Comparison of ENCODE assay signal across 24 cellular contexts in the genomic region with DNA sequence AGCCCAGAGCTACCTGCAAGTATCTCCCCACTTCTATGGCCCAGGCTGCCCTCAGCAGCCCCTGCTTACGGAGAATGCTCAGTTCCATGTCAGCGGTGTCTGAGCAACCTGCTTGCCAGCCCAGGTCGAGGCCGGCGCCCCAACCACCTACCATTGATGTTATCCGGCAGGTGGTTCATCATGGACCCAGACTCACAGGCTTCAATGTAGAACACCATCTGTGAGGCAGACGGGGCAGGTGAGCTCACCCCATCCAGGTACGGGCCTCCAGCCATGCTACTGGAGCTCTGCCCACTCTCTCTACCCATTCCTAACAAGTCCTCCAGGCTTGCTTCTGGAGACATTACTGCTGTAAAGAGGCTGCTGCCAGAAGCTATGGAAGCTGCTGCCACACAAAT.
"Had no signal": no experiment of that assay in that cellular context is flagged by ENCODE, and none has a peak within 500 bp of the region (broad histone marks: within the 10 kb centered on the region; RNA-seq: fewer than 3 reads in every experiment).

No MANE protein-coding gene starts in this region.

- H3K27ac ChIP-seq: brain microvascular endothelial cell, epithelial cell of prostate, esophagus squamous epithelium, gastroesophageal sphincter, heart right ventricle, hepatocyte had no signal

- H3K4me1 ChIP-seq: esophagus squamous epithelium, gastroesophageal sphincter had no signal

- H3K4me1 Mint-ChIP-seq: activated naive CD8-positive, alpha-beta T cell treated with anti-CD3 and anti-CD28 coated beads, Interleukin-2, amount 10 ng/mL, durations not matched to agents 7 days and 5 days; activated T-helper 17 cell treated with anti-CD3 and anti-CD28 coated beads, Interleukin-2, amount 50 U/mL, for 72 hours had no signal

- H3K4me3 ChIP-seq: esophagus squamous epithelium, gastroesophageal sphincter, heart right ventricle, hepatocyte had no signal

- H3K9me3 ChIP-seq: esophagus squamous epithelium, gastroesophageal sphincter, heart right ventricle had no signal

- H3K27ac Mint-ChIP-seq: activated CD4-positive, alpha-beta memory T cell treated with anti-CD3 and anti-CD28 coated beads, Interleukin-2, amount 10 ng/mL, durations not matched to agents 7 days and 5 days; activated CD4-positive, alpha-beta T cell treated with anti-CD3 and anti-CD28 coated beads for 36 hours; activated CD4-positive, alpha-beta T cell treated with anti-CD3 and anti-CD28 coated beads, Interleukin-2, amount 10 ng/mL, durations not matched to agents 24 days and 14 days; activated naive CD4-positive, alpha-beta T cell treated with anti-CD3 and anti-CD28 coated beads, Interleukin-2, amount 10 ng/mL, durations not matched to agents 7 days and 5 days; activated naive CD4-positive, alpha-beta T cell treated with anti-CD3 and anti-CD28 coated beads, Interleukin-2, amount 50 U/mL, for 72 hours; activated naive CD8-positive, alpha-beta T cell treated with anti-CD3 and anti-CD28 coated beads, Interleukin-2, amount 10 ng/mL, durations not matched to agents 7 days and 5 days; activated T-helper 17 cell treated with anti-CD3 and anti-CD28 coated beads, Interleukin-2, amount 50 U/mL, for 72 hours had no signal

- ATAC-seq: activated CD4-positive, alpha-beta T cell treated with anti-CD3 and anti-CD28 coated beads for 36 hours; activated naive CD4-positive, alpha-beta T cell treated with anti-CD3 and anti-CD28 coated beads, Interleukin-2, amount 50 U/mL, for 72 hours; activated T-cell treated with anti-CD3 and anti-CD28 coated beads, Interleukin-2, amount 50 U/mL, for 4 hours; activated T-helper 17 cell treated with anti-CD3 and anti-CD28 coated beads, Interleukin-2, amount 50 U/mL, for 72 hours; gastroesophageal sphincter had no signal

- H3K9me3 Mint-ChIP-seq: activated CD4-positive, alpha-beta memory T cell treated with anti-CD3 and anti-CD28 coated beads, Interleukin-2, amount 10 ng/mL, durations not matched to agents 7 days and 5 days; activated CD4-positive, alpha-beta T cell treated with anti-CD3 and anti-CD28 coated beads, Interleukin-2, amount 10 ng/mL, durations not matched to agents 24 days and 14 days; activated naive CD4-positive, alpha-beta T cell treated with anti-CD3 and anti-CD28 coated beads, Interleukin-2, amount 10 ng/mL, durations not matched to agents 7 days and 5 days; activated naive CD4-positive, alpha-beta T cell treated with anti-CD3 and anti-CD28 coated beads, Interleukin-2, amount 50 U/mL, for 72 hours; activated naive CD8-positive, alpha-beta T cell treated with anti-CD3 and anti-CD28 coated beads, Interleukin-2, amount 10 ng/mL, durations not matched to agents 7 days and 5 days; activated T-cell treated with anti-CD3 and anti-CD28 coated beads, Interleukin-2, amount 50 U/mL, for 4 hours; activated T-helper 17 cell treated with anti-CD3 and anti-CD28 coated beads, Interleukin-2, amount 50 U/mL, for 72 hours; central memory CD8-positive, alpha-beta T cell had no signal

- H3K36me3 Mint-ChIP-seq: activated naive CD4-positive, alpha-beta T cell treated with anti-CD3 and anti-CD28 coated beads, Interleukin-2, amount 10 ng/mL, durations not matched to agents 7 days and 5 days; activated naive CD4-positive, alpha-beta T cell treated with anti-CD3 and anti-CD28 coated beads, Interleukin-2, amount 50 U/mL, for 72 hours; activated naive CD8-positive, alpha-beta T cell treated with anti-CD3 and anti-CD28 coated beads, Interleukin-2, amount 10 ng/mL, durations not matched to agents 7 days and 5 days had no signal

- H3K27me3 Mint-ChIP-seq: activated CD4-positive, alpha-beta T cell treated with anti-CD3 and anti-CD28 coated beads for 36 hours; activated T-helper 17 cell treated with anti-CD3 and anti-CD28 coated beads, Interleukin-2, amount 50 U/mL, for 72 hours; central memory CD8-positive, alpha-beta T cell had no signal

- H3K27me3 ChIP-seq: brain microvascular endothelial cell, esophagus squamous epithelium, gastroesophageal sphincter, heart right ventricle, hepatocyte had no signal

- DNase-seq: activated CD4-positive, alpha-beta memory T cell treated with anti-CD3 and anti-CD28 coated beads, Interleukin-2, amount 10 ng/mL, durations not matched to agents 7 days and 5 days; activated CD4-positive, alpha-beta T cell treated with anti-CD3 and anti-CD28 coated beads for 36 hours; activated CD4-positive, alpha-beta T cell treated with anti-CD3 and anti-CD28 coated beads, Interleukin-2, amount 10 ng/mL, durations not matched to agents 24 days and 14 days; activated CD4-positive, CD25-positive, alpha-beta regulatory T cell; activated CD4-positive, CD25-positive, alpha-beta regulatory T cell treated with anti-CD3 and anti-CD28 coated beads, Interleukin-2, amount 50 U/mL, for 72 hours; activated CD8-positive, alpha-beta memory T cell treated with anti-CD3 and anti-CD28 coated beads, Interleukin-2, amount 50 U/mL, for 48 hours; activated effector memory CD4-positive, alpha-beta T cell treated with anti-CD3 and anti-CD28 coated beads, Interleukin-2, amount 50 U/mL, for 16 hours; activated naive CD4-positive, alpha-beta T cell treated with anti-CD3 and anti-CD28 coated beads, Interleukin-2, amount 10 ng/mL, durations not matched to agents 7 days and 5 days; activated naive CD8-positive, alpha-beta T cell treated with anti-CD3 and anti-CD28 coated beads, Interleukin-2, amount 10 ng/mL, durations not matched to agents 7 days and 5 days; activated T-cell treated with anti-CD3 and anti-CD28 coated beads, Interleukin-2, amount 50 U/mL, for 4 hours; brain microvascular endothelial cell; cortex of kidney; dermis blood vessel endothelial cell; effector CD8-positive, alpha-beta T cell; esophagus squamous epithelium; foreskin melanocyte; heart right ventricle; T-helper 2 cell had no signal

- H3K4me3 Mint-ChIP-seq: activated CD4-positive, alpha-beta memory T cell treated with anti-CD3 and anti-CD28 coated beads, Interleukin-2, amount 10 ng/mL, durations not matched to agents 7 days and 5 days; activated CD4-positive, alpha-beta T cell treated with anti-CD3 and anti-CD28 coated beads for 36 hours; activated CD4-positive, alpha-beta T cell treated with anti-CD3 and anti-CD28 coated beads, Interleukin-2, amount 10 ng/mL, durations not matched to agents 24 days and 14 days; activated naive CD4-positive, alpha-beta T cell treated with anti-CD3 and anti-CD28 coated beads, Interleukin-2, amount 10 ng/mL, durations not matched to agents 7 days and 5 days; activated naive CD8-positive, alpha-beta T cell treated with anti-CD3 and anti-CD28 coated beads, Interleukin-2, amount 10 ng/mL, durations not matched to agents 7 days and 5 days; activated T-cell treated with anti-CD3 and anti-CD28 coated beads, Interleukin-2, amount 50 U/mL, for 4 hours; activated T-helper 17 cell treated with anti-CD3 and anti-CD28 coated beads, Interleukin-2, amount 50 U/mL, for 72 hours; central memory CD8-positive, alpha-beta T cell had no signal
